In genomic region chr17:68290955-68291835, GRCh38 we compare ENCODE assay signal across 1 cellular context.
A peak's percentile ranks its signal among the peaks of the same experiment; 100 is the strongest.
TF ChIP-seq lines count a peak whose summit lies in the region.

ARSG (plus strand) TSS chr17:68291495; CDS start chr17:68307494, 15,999 bp downstream.
SLC16A6 (minus strand) TSS chr17:68291127; CDS start chr17:68278320, 12,807 bp downstream.

TF ChIP-seq in GM12878, 131 proteins besides CTCF, POLR2A, EP300 and RAD21 (continued from another document):
- TF ChIP-seq E4F1 (IDR thresholded peaks at IDR 0.05; ENCODE audit: borderline replicate concordance, partially characterized antibody) (no peak), MYB (IDR thresholded peaks at IDR 0.05; ENCODE audit: borderline replicate concordance, low read depth, low read length) (no peak), CEBPZ (IDR thresholded peaks at IDR 0.05; ENCODE audit: low read depth, low read length) (no peak), HDGF (IDR thresholded peaks at IDR 0.05) (no peak), RB1 (IDR thresholded peaks at IDR 0.05; ENCODE audit: borderline replicate concordance) (peak; percentile 62; the same call in 1 of the 2 replicates), TBL1XR1 (IDR thresholded peaks at IDR 0.05; ENCODE audit: low read depth, low read length) (no peak), E2F8 (IDR thresholded peaks at IDR 0.05; ENCODE audit: low read depth, partially characterized antibody) (no peak), SP1 (IDR thresholded peaks at IDR 0.05; ENCODE audit: low read depth, low read length) (no peak), SUZ12 (IDR thresholded peaks at IDR 0.05; ENCODE audit: unreplicated experiment) (no peak), DPF2 (IDR thresholded peaks at IDR 0.05) (peak; percentile 72; the same call in 1 of the 2 replicates)
